Comparison of ENCODE assay signal across 8 cellular contexts in genomic region chr16:85126731-85127662, GRCh38. TPM values are rescaled to one million over a fixed set of nuclear protein-coding genes. Genes with fewer than 3 reads are reported as not detected.
DNase-seq lines count a peak whose midpoint lies in the region; ATAC-seq and TF ChIP-seq lines count a peak whose summit lies in the region.

No MANE protein-coding gene starts in this region.

- H3K36me3 ChIP-seq in HCT116 (ENCODE audit: control insufficient read depth in 1 of 2, insufficient read depth in 2 of 2, low read length in 2 of 2): no peaks in the 10 kb centered on the region
- no peaks in the 10 kb centered on the region for H3K36me3 ChIP-seq in kidney epithelial cell (ENCODE audit: control insufficient read depth, insufficient read depth, low read length)
- no peaks in the 10 kb centered on the region for H3K36me3 ChIP-seq in thyroid gland

- intact Hi-C loops in HCT116 (cut with micrococcal nuclease): no loop called here
- intact Hi-C loops in thyroid gland (cut with DNase I): no loop called here

- DNase-seq in A172 (ENCODE audit: low spot score) (peak; percentile 66), HCT116 (ENCODE audit: low read depth, low spot score) (no peak), kidney epithelial cell (ENCODE audit: low read depth) (peak; percentile 70), DMS114 treated with DMSO at 0.1 percent for 48 hours (lab: John Stamatoyannopoulos, UW; ENCODE audit: unreplicated experiment) (no peak), islet precursor cell (no peak), thyroid gland (no peak)
- DNase-seq in activated naive CD4-positive, alpha-beta T cell treated with anti-CD3 and anti-CD28 coated beads, Interleukin-2, amount 50 U/mL, for 16 hours: peak; percentile 32
- no peak for DNase-seq in stimulated activated effector memory CD8-positive, alpha-beta T cell treated with anti-CD3 and anti-CD28 coated beads, Interleukin-12 subunit alpha, Interleukin-12 subunit beta, amount 100 ng/mL, for 72 hours (ENCODE audit: low spot score in 2 of 2)

- H3K9me2 ChIP-seq in HCT116 (ENCODE audit: insufficient read depth): no peaks in the 10 kb centered on the region

- H3K4me3 ChIP-seq in HCT116 (replicated peaks in 1 of 2; ENCODE audit: low read depth in 1 of 2, low read length in 2 of 2): no peak overlapping the region
- no peak overlapping the region for H3K4me3 ChIP-seq in kidney epithelial cell (ENCODE audit: low read depth, low read length)
- no peak overlapping the region for H3K4me3 ChIP-seq in thyroid gland (replicated peaks in 1 of 3)

- RAD21 ChIA-PET in HCT116 (lab: Charles Lee; ENCODE audit: low non-redundant PET in 1 of 2, low total read pairs in 2 of 2, uncharacterized antibody in 2 of 2, unreplicated experiment in 2 of 2): no interaction called here

- no peaks in the 10 kb centered on the region for H4K20me1 ChIP-seq in HCT116 (ENCODE audit: insufficient read depth)

- no peak overlapping the region for H3K27ac ChIP-seq in HCT116 (ENCODE audit: low read depth, low read length)
- H3K27ac ChIP-seq in thyroid gland: peak overlapping the region in 1 of 3 donors; percentile 58

- no peaks in the 10 kb centered on the region for H3K79me2 ChIP-seq in HCT116 (ENCODE audit: insufficient read depth, low read length)

- TF ChIP-seq POLR2A in HCT116 (IDR thresholded peaks at IDR 0.05; ENCODE audit: borderline replicate concordance, extremely low read depth, insufficient read depth, insufficient read length): no peak
- no peak for TF ChIP-seq POLR2A in thyroid gland (IDR thresholded peaks at IDR 0.05)

- CTCF ChIA-PET in HCT116 (lab: Charles Lee): interaction anchor here (4.3 kb wide), 1 partner anchor 12 kb away, joined by 33 read pairs; no protein-coding TSS in a partner anchor

- no TSS peak for BruUV-seq in HCT116 (replicated peaks; lab: Mats Ljungman, UMichigan)

- H3K4me2 ChIP-seq in HCT116 (ENCODE audit: low read length): peak overlapping the region; percentile 8; the same call in 1 of the 2 replicates

- peak overlapping the region; percentile 56 for H3K27ac Mint-ChIP-seq in stimulated activated effector memory CD8-positive, alpha-beta T cell treated with anti-CD3 and anti-CD28 coated beads, Interleukin-12 subunit alpha, Interleukin-12 subunit beta, amount 100 ng/mL, for 72 hours

- no peak for TF ChIP-seq CTCF in HCT116 (IDR thresholded peaks at IDR 0.05 in 2 of 3, conservative IDR thresholded peaks at IDR 0.05 in 1 of 3; ENCODE audit: borderline replicate concordance in 1 of 3, insufficient read depth in 1 of 3, low read depth in 2 of 3, low read length in 2 of 3)
- no peak for TF ChIP-seq CTCF in kidney epithelial cell (IDR thresholded peaks at IDR 0.05; ENCODE audit: insufficient read depth, low read length, poor library complexity, severe bottlenecking)
- no peak for TF ChIP-seq CTCF in thyroid gland (IDR thresholded peaks at IDR 0.05)

- peaks cover 11% of the 10 kb centered on the region for H3K4me1 Mint-ChIP-seq in stimulated activated effector memory CD8-positive, alpha-beta T cell treated with anti-CD3 and anti-CD28 coated beads, Interleukin-12 subunit alpha, Interleukin-12 subunit beta, amount 100 ng/mL, for 72 hours

- H3K9ac ChIP-seq in HCT116 (ENCODE audit: low read length): no peak overlapping the region

- H3K27me3 ChIP-seq in HCT116 (ENCODE audit: insufficient read depth, low read length) (no peaks in the 10 kb centered on the region), kidney epithelial cell (ENCODE audit: control insufficient read depth, insufficient read depth, low read length) (no peaks in the 10 kb centered on the region), thyroid gland (no peaks in the 10 kb centered on the region)

- H3K4me3 Mint-ChIP-seq in stimulated activated effector memory CD8-positive, alpha-beta T cell treated with anti-CD3 and anti-CD28 coated beads, Interleukin-12 subunit alpha, Interleukin-12 subunit beta, amount 100 ng/mL, for 72 hours: no peak overlapping the region

- ATAC-seq in HCT116: no peak
- ATAC-seq in stimulated activated effector memory CD8-positive, alpha-beta T cell treated with anti-CD3 and anti-CD28 coated beads, Interleukin-12 subunit alpha, Interleukin-12 subunit beta, amount 100 ng/mL, for 72 hours: no peak

- H3K9me3 Mint-ChIP-seq in stimulated activated effector memory CD8-positive, alpha-beta T cell treated with anti-CD3 and anti-CD28 coated beads, Interleukin-12 subunit alpha, Interleukin-12 subunit beta, amount 100 ng/mL, for 72 hours: no peaks in the 10 kb centered on the region

- TF ChIP-seq RAD21 in HCT116 (IDR thresholded peaks at IDR 0.05; ENCODE audit: low read depth): no peak

- H3K9me3 ChIP-seq in HCT116 (ENCODE audit: control insufficient read depth in 1 of 2, insufficient read depth in 1 of 2, low read depth in 1 of 2, low read length in 2 of 2): no peaks in the 10 kb centered on the region
- H3K9me3 ChIP-seq in thyroid gland: no peaks in the 10 kb centered on the region

- 25 to 34% methylated on average over 19 to 22 of the region's 22 CpGs for WGBS in thyroid gland, 2 donors

- no peak overlapping the region for H2AFZ ChIP-seq in HCT116 (ENCODE audit: low read depth, low read length, poor library complexity, severe bottlenecking)

- POLR2A ChIA-PET in HCT116 (lab: Charles Lee): no interaction called here

- H3K4me1 ChIP-seq in HCT116 (ENCODE audit: control insufficient read depth in 1 of 2, insufficient read depth in 2 of 2, low read length in 2 of 2) (peaks cover 17 to 35% of the 10 kb centered on the region in 2 experiments), thyroid gland (peaks cover 10 to 37% of the 10 kb centered on the region in 2 donors)

- no peaks in the 10 kb centered on the region for H3K36me3 Mint-ChIP-seq in stimulated activated effector memory CD8-positive, alpha-beta T cell treated with anti-CD3 and anti-CD28 coated beads, Interleukin-12 subunit alpha, Interleukin-12 subunit beta, amount 100 ng/mL, for 72 hours

TF ChIP-seq in HCT116, 20 proteins besides CTCF, POLR2A, EP300 and RAD21:
- TF ChIP-seq ZBTB33 (IDR thresholded peaks at IDR 0.05; ENCODE audit: extremely low read depth, insufficient replicate concordance, low read length): no peak
- TF ChIP-seq EGR1 (IDR thresholded peaks at IDR 0.05; ENCODE audit: low read depth): peak; percentile 63; the same call in 1 of the 2 replicates

RNA-seq across cellular contexts. Expression of gene CIBAR2, which starts 14.7 kb away (rescaled TPM):
- total RNA-seq in A172 (2014; rRNA removed; shearing (Covaris generic)): 1.2 TPM in 1 of 2 replicates, not detected in the other
- total RNA-seq in HCT116 (2021; ENCODE audit: unreplicated experiment) (0.27 TPM), kidney epithelial cell (not detected in 2 replicates), thyroid gland (not detected)
- polyA plus RNA-seq in HCT116 (2012): 0.20 and 0.21 TPM in 2 replicates

Comparison
In these comparisons a context has a peak if more than half of its experiments do, and no peak if none do; other contexts are left out.
1. DNase-seq: peak in A172 (single experiment), activated naive CD4-positive, alpha-beta T cell treated with anti-CD3 and anti-CD28 coated beads, Interleukin-2, amount 50 U/mL, for 16 hours (single experiment) and kidney epithelial cell (single experiment); none in HCT116 (single experiment), stimulated activated effector memory CD8-positive, alpha-beta T cell treated with anti-CD3 and anti-CD28 coated beads, Interleukin-12 subunit alpha, Interleukin-12 subunit beta, amount 100 ng/mL, for 72 hours (0 of 2), DMS114 treated with DMSO at 0.1 percent for 48 hours (single experiment), islet precursor cell (single experiment) and thyroid gland (0 of 2).